ENCODE assay signal across 1 cellular context in the genomic region with DNA sequence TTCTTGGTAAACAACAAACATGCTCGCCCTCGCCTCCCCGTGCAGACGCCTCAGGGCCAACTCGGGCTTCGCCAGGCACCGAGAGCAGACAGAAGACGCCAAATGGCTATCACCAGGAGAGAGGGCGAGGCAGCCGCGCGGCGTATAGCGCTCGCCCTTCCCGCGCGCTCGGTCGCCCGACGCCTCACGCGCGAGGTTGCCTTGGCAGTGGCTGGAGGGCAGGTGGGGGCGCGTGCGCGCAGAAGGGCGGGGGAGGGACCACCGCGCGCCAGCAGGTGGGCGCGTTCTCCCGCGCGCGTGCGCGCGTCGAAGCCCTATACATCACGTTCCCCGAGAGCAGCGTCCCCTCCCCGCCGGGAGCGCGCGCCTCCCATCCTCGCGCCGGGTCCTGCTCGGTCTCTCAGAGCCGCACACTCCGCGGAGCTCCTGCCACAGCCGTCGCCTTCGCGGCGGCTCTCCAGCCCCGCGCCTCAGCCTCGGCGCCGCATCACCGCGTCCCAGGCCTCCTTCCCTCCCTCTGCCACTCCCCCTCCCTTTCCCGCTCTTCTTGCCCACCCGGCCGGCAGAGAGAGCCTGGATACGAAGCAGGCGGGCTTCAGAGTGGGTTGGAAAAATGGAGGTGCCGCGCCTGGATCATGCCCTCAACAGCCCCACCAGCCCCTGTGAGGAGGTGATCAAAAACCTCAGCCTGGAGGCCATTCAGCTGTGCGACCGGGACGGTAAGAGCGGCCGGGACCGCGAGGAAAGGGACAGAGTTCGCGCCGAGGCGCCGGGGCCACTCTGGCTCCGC.
TF ChIP-seq lines count a peak whose summit lies in the region.

A gene (plus strand): TSS at position 403 of the 790 bp plus-strand sequence. CDS start 211 bp downstream, at position 614.

TF ChIP-seq in HepG2, 621 proteins besides CTCF, POLR2A, EP300 and RAD21 (continued from another document and continues in another):
- TF ChIP-seq, protein P1, sequence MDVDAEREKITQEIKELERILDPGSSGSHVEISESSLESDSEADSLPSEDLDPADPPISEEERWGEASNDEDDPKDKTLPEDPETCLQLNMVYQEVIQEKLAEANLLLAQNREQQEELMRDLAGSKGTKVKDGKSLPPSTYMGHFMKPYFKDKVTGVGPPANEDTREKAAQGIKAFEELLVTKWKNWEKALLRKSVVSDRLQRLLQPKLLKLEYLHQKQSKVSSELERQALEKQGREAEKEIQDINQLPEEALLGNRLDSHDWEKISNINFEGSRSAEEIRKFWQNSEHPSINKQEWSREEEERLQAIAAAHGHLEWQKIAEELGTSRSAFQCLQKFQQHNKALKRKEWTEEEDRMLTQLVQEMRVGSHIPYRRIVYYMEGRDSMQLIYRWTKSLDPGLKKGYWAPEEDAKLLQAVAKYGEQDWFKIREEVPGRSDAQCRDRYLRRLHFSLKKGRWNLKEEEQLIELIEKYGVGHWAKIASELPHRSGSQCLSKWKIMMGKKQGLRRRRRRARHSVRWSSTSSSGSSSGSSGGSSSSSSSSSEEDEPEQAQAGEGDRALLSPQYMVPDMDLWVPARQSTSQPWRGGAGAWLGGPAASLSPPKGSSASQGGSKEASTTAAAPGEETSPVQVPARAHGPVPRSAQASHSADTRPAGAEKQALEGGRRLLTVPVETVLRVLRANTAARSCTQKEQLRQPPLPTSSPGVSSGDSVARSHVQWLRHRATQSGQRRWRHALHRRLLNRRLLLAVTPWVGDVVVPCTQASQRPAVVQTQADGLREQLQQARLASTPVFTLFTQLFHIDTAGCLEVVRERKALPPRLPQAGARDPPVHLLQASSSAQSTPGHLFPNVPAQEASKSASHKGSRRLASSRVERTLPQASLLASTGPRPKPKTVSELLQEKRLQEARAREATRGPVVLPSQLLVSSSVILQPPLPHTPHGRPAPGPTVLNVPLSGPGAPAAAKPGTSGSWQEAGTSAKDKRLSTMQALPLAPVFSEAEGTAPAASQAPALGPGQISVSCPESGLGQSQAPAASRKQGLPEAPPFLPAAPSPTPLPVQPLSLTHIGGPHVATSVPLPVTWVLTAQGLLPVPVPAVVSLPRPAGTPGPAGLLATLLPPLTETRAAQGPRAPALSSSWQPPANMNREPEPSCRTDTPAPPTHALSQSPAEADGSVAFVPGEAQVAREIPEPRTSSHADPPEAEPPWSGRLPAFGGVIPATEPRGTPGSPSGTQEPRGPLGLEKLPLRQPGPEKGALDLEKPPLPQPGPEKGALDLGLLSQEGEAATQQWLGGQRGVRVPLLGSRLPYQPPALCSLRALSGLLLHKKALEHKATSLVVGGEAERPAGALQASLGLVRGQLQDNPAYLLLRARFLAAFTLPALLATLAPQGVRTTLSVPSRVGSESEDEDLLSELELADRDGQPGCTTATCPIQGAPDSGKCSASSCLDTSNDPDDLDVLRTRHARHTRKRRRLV (CRISPR knock-in tag; IDR thresholded peaks at IDR 0.05): no peak; the same call in 1 of the 2 replicates
- TF ChIP-seq PHF20 (CRISPR knock-in tag; IDR thresholded peaks at IDR 0.05): no peak
- no peak for TF ChIP-seq ZNF644 (CRISPR knock-in tag; IDR thresholded peaks at IDR 0.05; ENCODE audit: low read depth)
- peak; percentile 87; the same call in 1 of the 2 replicates for TF ChIP-seq ZNF33B (CRISPR knock-in tag; IDR thresholded peaks at IDR 0.05)
- TF ChIP-seq CAMTA2 (CRISPR knock-in tag; IDR thresholded peaks at IDR 0.05; ENCODE audit: borderline replicate concordance): no peak
- peak; percentile 37; the same call in 1 of the 2 replicates for TF ChIP-seq TSC22D2 (CRISPR knock-in tag; IDR thresholded peaks at IDR 0.05; ENCODE audit: borderline replicate concordance)
- TF ChIP-seq, protein P2, sequence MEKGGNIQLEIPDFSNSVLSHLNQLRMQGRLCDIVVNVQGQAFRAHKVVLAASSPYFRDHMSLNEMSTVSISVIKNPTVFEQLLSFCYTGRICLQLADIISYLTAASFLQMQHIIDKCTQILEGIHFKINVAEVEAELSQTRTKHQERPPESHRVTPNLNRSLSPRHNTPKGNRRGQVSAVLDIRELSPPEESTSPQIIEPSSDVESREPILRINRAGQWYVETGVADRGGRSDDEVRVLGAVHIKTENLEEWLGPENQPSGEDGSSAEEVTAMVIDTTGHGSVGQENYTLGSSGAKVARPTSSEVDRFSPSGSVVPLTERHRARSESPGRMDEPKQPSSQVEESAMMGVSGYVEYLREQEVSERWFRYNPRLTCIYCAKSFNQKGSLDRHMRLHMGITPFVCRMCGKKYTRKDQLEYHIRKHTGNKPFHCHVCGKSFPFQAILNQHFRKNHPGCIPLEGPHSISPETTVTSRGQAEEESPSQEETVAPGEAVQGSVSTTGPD (CRISPR knock-in tag; IDR thresholded peaks at IDR 0.05): no peak
- TF ChIP-seq, protein P3, sequence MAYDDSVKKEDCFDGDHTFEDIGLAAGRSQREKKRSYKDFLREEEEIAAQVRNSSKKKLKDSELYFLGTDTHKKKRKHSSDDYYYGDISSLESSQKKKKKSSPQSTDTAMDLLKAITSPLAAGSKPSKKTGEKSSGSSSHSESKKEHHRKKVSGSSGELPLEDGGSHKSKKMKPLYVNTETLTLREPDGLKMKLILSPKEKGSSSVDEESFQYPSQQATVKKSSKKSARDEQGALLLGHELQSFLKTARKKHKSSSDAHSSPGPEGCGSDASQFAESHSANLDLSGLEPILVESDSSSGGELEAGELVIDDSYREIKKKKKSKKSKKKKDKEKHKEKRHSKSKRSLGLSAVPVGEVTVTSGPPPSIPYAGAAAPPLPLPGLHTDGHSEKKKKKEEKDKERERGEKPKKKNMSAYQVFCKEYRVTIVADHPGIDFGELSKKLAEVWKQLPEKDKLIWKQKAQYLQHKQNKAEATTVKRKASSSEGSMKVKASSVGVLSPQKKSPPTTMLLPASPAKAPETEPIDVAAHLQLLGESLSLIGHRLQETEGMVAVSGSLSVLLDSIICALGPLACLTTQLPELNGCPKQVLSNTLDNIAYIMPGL (CRISPR knock-in tag; IDR thresholded peaks at IDR 0.05; ENCODE audit: borderline replicate concordance in 1 of 2, low read depth in 1 of 2): peak; percentile 2 to 17; a peak in 1 of 4 replicates
- TF ChIP-seq, protein P4, sequence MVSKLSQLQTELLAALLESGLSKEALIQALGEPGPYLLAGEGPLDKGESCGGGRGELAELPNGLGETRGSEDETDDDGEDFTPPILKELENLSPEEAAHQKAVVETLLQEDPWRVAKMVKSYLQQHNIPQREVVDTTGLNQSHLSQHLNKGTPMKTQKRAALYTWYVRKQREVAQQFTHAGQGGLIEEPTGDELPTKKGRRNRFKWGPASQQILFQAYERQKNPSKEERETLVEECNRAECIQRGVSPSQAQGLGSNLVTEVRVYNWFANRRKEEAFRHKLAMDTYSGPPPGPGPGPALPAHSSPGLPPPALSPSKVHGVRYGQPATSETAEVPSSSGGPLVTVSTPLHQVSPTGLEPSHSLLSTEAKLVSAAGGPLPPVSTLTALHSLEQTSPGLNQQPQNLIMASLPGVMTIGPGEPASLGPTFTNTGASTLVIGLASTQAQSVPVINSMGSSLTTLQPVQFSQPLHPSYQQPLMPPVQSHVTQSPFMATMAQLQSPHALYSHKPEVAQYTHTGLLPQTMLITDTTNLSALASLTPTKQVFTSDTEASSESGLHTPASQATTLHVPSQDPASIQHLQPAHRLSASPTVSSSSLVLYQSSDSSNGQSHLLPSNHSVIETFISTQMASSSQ (IDR thresholded peaks at IDR 0.05; ENCODE audit: low read depth): no peak
- TF ChIP-seq, protein P4 (CRISPR knock-in tag; IDR thresholded peaks at IDR 0.05; ENCODE audit: borderline replicate concordance): peak; percentile 66; the same call in 1 of the 2 replicates
- no peak for TF ChIP-seq SNRNP70 (IDR thresholded peaks at IDR 0.05; ENCODE audit: low read depth, low read length)
- no peak for TF ChIP-seq GATA4 (IDR thresholded peaks at IDR 0.05; ENCODE audit: borderline replicate concordance, low read depth)
- no peak for TF ChIP-seq ZNF530 (CRISPR knock-in tag; IDR thresholded peaks at IDR 0.05; ENCODE audit: low read depth)
- 0 out of 2 replicates have a peak, but pooled peaks have one; percentile 81 for TF ChIP-seq ZNF83 (CRISPR knock-in tag; IDR thresholded peaks at IDR 0.05; ENCODE audit: borderline replicate concordance)
- TF ChIP-seq, protein P5, sequence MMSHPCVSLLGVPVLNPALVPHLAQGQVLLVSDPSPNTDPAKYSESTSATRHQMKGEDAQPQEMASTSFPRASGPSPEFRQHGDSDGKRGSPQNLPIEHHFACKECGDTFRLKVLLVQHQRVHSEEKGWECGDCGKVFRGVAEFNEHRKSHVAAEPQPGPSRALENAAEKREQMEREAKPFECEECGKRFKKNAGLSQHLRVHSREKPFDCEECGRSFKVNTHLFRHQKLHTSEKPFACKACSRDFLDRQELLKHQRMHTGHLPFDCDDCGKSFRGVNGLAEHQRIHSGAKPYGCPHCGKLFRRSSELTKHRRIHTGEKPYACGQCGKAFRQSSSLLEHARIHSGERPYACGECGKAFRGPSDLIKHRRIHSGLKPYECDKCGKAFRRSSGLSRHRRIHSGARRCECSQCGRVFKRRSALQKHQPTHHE (CRISPR knock-in tag; IDR thresholded peaks at IDR 0.05; ENCODE audit: borderline replicate concordance): peak; percentile 72; the same call in 1 of the 2 replicates
- TF ChIP-seq, protein P6, sequence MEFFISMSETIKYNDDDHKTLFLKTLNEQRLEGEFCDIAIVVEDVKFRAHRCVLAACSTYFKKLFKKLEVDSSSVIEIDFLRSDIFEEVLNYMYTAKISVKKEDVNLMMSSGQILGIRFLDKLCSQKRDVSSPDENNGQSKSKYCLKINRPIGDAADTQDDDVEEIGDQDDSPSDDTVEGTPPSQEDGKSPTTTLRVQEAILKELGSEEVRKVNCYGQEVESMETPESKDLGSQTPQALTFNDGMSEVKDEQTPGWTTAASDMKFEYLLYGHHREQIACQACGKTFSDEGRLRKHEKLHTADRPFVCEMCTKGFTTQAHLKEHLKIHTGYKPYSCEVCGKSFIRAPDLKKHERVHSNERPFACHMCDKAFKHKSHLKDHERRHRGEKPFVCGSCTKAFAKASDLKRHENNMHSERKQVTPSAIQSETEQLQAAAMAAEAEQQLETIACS (CRISPR knock-in tag; IDR thresholded peaks at IDR 0.05): peak; percentile 97
- TF ChIP-seq ZNF251 (CRISPR knock-in tag; IDR thresholded peaks at IDR 0.05): no peak
- TF ChIP-seq ZNF101 (CRISPR knock-in tag; IDR thresholded peaks at IDR 0.05; ENCODE audit: borderline replicate concordance, low read depth): no peak; the same call in 1 of the 2 replicates
- TF ChIP-seq ZNF672 (CRISPR knock-in tag; IDR thresholded peaks at IDR 0.05): no peak
- no peak; the same call in 1 of the 2 replicates for TF ChIP-seq ZNF468 (CRISPR knock-in tag; IDR thresholded peaks at IDR 0.05)
- no peak for TF ChIP-seq ADNP (CRISPR knock-in tag; IDR thresholded peaks at IDR 0.05)
- TF ChIP-seq, protein P7, sequence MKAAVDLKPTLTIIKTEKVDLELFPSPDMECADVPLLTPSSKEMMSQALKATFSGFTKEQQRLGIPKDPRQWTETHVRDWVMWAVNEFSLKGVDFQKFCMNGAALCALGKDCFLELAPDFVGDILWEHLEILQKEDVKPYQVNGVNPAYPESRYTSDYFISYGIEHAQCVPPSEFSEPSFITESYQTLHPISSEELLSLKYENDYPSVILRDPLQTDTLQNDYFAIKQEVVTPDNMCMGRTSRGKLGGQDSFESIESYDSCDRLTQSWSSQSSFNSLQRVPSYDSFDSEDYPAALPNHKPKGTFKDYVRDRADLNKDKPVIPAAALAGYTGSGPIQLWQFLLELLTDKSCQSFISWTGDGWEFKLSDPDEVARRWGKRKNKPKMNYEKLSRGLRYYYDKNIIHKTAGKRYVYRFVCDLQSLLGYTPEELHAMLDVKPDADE (CRISPR knock-in tag; IDR thresholded peaks at IDR 0.05): peak; percentile 71
- peak; percentile 70 for TF ChIP-seq SRSF1 (optimal IDR thresholded peaks at IDR 0.05; ENCODE audit: low read depth, low read length)
- TF ChIP-seq, protein P8, sequence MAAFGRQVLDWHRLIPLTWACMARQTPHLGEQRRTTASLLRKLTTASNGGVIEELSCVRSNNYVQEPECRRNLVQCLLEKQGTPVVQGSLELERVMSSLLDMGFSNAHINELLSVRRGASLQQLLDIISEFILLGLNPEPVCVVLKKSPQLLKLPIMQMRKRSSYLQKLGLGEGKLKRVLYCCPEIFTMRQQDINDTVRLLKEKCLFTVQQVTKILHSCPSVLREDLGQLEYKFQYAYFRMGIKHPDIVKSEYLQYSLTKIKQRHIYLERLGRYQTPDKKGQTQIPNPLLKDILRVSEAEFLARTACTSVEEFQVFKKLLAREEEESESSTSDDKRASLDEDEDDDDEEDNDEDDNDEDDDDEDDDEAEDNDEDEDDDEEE (CRISPR knock-in tag; IDR thresholded peaks at IDR 0.05): peak; percentile 71; the same call in 1 of the 2 replicates
- TF ChIP-seq, protein P9, sequence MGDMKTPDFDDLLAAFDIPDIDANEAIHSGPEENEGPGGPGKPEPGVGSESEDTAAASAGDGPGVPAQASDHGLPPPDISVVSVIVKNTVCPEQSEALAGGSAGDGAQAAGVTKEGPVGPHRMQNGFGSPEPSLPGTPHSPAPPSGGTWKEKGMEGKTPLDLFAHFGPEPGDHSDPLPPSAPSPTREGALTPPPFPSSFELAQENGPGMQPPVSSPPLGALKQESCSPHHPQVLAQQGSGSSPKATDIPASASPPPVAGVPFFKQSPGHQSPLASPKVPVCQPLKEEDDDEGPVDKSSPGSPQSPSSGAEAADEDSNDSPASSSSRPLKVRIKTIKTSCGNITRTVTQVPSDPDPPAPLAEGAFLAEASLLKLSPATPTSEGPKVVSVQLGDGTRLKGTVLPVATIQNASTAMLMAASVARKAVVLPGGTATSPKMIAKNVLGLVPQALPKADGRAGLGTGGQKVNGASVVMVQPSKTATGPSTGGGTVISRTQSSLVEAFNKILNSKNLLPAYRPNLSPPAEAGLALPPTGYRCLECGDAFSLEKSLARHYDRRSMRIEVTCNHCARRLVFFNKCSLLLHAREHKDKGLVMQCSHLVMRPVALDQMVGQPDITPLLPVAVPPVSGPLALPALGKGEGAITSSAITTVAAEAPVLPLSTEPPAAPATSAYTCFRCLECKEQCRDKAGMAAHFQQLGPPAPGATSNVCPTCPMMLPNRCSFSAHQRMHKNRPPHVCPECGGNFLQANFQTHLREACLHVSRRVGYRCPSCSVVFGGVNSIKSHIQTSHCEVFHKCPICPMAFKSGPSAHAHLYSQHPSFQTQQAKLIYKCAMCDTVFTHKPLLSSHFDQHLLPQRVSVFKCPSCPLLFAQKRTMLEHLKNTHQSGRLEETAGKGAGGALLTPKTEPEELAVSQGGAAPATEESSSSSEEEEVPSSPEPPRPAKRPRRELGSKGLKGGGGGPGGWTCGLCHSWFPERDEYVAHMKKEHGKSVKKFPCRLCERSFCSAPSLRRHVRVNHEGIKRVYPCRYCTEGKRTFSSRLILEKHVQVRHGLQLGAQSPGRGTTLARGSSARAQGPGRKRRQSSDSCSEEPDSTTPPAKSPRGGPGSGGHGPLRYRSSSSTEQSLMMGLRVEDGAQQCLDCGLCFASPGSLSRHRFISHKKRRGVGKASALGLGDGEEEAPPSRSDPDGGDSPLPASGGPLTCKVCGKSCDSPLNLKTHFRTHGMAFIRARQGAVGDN (CRISPR knock-in tag; IDR thresholded peaks at IDR 0.05): peak; percentile 94
- TF ChIP-seq ZNF558 (CRISPR knock-in tag; IDR thresholded peaks at IDR 0.05; ENCODE audit: borderline replicate concordance): peak; percentile 44; the same call in 1 of the 2 replicates
- peak; percentile 72; the same call in 1 of the 2 replicates for TF ChIP-seq NCOA1 (CRISPR knock-in tag; IDR thresholded peaks at IDR 0.05)
